Comparison of ENCODE assay signal across 8 cellular contexts in genomic region chr1:64290420-64290819, GRCh38.
"Had no signal": no experiment of that assay in that cellular context is flagged by ENCODE, and none has a peak within 500 bp of the region (broad histone marks: within the 10 kb centered on the region; RNA-seq: fewer than 3 reads in every experiment).

No MANE protein-coding gene starts in this region.

- H3K4me3 ChIP-seq: GM12878 had no signal

- FAIRE-seq: G401.6, GM12878, GM12891, GM12892, GM18507, GM19239 had no signal

- ATAC-seq: GM12878 had no signal

- DNase-seq: GDM1, GF-D8 had no signal
